ENCODE assay signal across 8 cellular contexts in the genomic region with DNA sequence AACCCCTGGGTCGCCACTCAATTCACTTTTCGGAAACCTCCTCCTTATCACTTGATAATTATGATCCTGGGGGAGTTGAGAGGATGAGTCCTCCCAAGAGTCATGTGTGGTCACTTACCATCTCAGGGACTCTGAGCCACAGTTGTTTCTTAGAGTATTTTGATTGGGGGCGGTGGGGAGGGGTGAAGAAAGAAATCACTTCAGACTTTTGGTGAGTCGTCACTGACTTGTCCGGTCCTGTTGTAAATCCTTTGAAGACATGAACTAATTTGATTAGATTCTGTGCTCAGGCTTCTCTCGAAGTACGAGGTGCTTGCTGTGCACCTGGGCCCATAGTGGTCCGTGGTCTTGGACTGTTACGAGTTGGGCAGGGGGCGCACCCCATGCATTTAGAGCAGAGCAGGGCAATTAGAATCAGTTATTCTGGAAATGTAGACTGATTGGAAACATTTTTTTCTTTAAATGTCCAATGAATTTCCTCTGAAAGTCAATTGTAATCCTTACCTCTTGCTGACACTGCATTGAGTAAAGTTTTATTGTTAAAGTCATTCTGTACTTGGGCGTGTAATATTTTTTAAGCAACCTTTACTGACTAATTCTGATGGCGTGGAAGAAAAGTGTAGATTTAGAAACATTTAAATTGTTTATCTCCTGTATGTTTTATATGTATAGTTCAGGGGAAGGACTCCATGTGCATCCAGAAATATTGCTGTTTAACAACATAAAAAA.
DNase-seq lines count a peak whose midpoint lies in the region; ATAC-seq and TF ChIP-seq lines count a peak whose summit lies in the region.

No MANE protein-coding gene starts in this region.

- no peak overlapping the region for H2BK120ac ChIP-seq in neuronal stem cell (ENCODE audit: low read depth, low read length)

- H2AFZ ChIP-seq in GM23248 (no peak overlapping the region), neuronal stem cell (ENCODE audit: low read length) (no peak overlapping the region)

- CTCF ChIA-PET in A673 (lab: Charles Lee), result no interaction called here
- CTCF ChIA-PET in activated B cell treated with CpG ODN at 0.5 μM for 24 hours (lab: Charles Lee), result interaction anchor here (0.6 to 2.7 kb wide), 2 partner anchors 217 to 218 kb away, joined by 3 to 86 read pairs; no protein-coding TSS in a partner anchor

- no peak overlapping the region for H2BK5ac ChIP-seq in neuronal stem cell (ENCODE audit: low read length)

- no peak for ATAC-seq in activated B cell treated with CpG ODN at 0.5 μM for 24 hours (ENCODE audit: low read depth)
- no peak for ATAC-seq in GM18519 (IDR thresholded peaks at IDR 0.05; ENCODE audit: low FRiP score, unreplicated experiment)
- no peak for ATAC-seq in GM21786 (IDR thresholded peaks at IDR 0.05; ENCODE audit: unreplicated experiment)

- H3K27ac Mint-ChIP-seq in activated B cell treated with CpG ODN at 0.5 μM for 24 hours (peak overlapping the region; percentile 87), immature natural killer cell (peak overlapping the region; percentile 40 to 88 (median 73))

- peak overlapping the region; percentile 84 for H3K4me3 Mint-ChIP-seq in activated B cell treated with CpG ODN at 0.5 μM for 24 hours
- peak overlapping the region; percentile 75 to 89 (median 86) for H3K4me3 Mint-ChIP-seq in immature natural killer cell

- WGBS in GM23248 (ENCODE audit: low coverage in 1 of 2, low lambda C conversion rate in 2 of 2, missing lambda C conversion rate in 2 of 2), 2 experiments, result 85 to 89% methylated on average over 10 to 12 of the region's 12 CpGs
- WGBS in neuronal stem cell (ENCODE audit: extremely low coverage in 2 of 2, insufficient read length in 2 of 2, insufficient replicate concordance in 1 of 2), 2 donors, result no CpG with 5 or more reads among the region's 12 CpGs

- peak overlapping the region; percentile 84 for H3K4me3 ChIP-seq in A673 (ENCODE audit: low read depth, low read length, poor library complexity, severe bottlenecking)
- 0 out of 2 replicates have a peak overlapping the region, but pooled peaks have one; percentile 89 for H3K4me3 ChIP-seq in GM23248
- no peak overlapping the region for H3K4me3 ChIP-seq in neuronal stem cell (ENCODE audit: low read length in 2 of 2)

- H3K79me2 ChIP-seq in GM23248 (ENCODE audit: insufficient read depth), result peaks cover 31% of the 10 kb centered on the region

- no peaks in the 10 kb centered on the region for H3K27me3 Mint-ChIP-seq in activated B cell treated with CpG ODN at 0.5 μM for 24 hours
- H3K27me3 Mint-ChIP-seq in immature natural killer cell (ENCODE audit: low read depth in 3 of 3), result peaks cover 11 to 16% (median 14%) of the 10 kb centered on the region in 3 donors

- no peak overlapping the region for H2BK15ac ChIP-seq in neuronal stem cell (ENCODE audit: low read length)

- no peaks in the 10 kb centered on the region for H3K9me2 ChIP-seq in GM23248 (ENCODE audit: insufficient read depth)

- H3K36me3 ChIP-seq in A673 (ENCODE audit: insufficient read depth, low read length, poor library complexity, severe bottlenecking) (peaks cover 2% of the 10 kb centered on the region), GM23248 (ENCODE audit: low read depth) (peaks cover 3% of the 10 kb centered on the region; the same call in 1 of the 2 replicates), neuronal stem cell (replicated peaks in 1 of 2; ENCODE audit: control insufficient read depth in 2 of 2, insufficient read depth in 2 of 2, low read length in 2 of 2) (peaks cover 6 to 32% of the 10 kb centered on the region in 2 donors)

- in situ Hi-C loops in GM23248 (cut with MboI), result no loop called here

- no peaks in the 10 kb centered on the region for H4K20me1 ChIP-seq in GM23248 (ENCODE audit: insufficient read depth)

- H3K9ac ChIP-seq in GM23248 (no peak overlapping the region), neuronal stem cell (ENCODE audit: low read depth, low read length, poor library complexity) (no peak overlapping the region)

- no peak overlapping the region for H3K4ac ChIP-seq in neuronal stem cell (ENCODE audit: low read length)

- no peaks in the 10 kb centered on the region for H3K9me3 ChIP-seq in A673 (ENCODE audit: low read depth, low read length, poor library complexity, severe bottlenecking)
- H3K9me3 ChIP-seq in GM23248 (ENCODE audit: low read depth), result no peaks in the 10 kb centered on the region
- no peaks in the 10 kb centered on the region for H3K9me3 ChIP-seq in neuronal stem cell (replicated peaks in 1 of 2; ENCODE audit: control insufficient read depth in 2 of 2, insufficient read depth in 1 of 2, low read depth in 1 of 2, low read length in 2 of 2)

- H3F3A ChIP-seq in GM23248 (ENCODE audit: insufficient read depth), result peaks cover 17% of the 10 kb centered on the region

- H3K27me3 ChIP-seq in A673 (replicated peaks; ENCODE audit: insufficient read depth, low read depth, low read length, poor library complexity), result no peaks in the 10 kb centered on the region
- no peaks in the 10 kb centered on the region for H3K27me3 ChIP-seq in GM23248 (replicated peaks; ENCODE audit: insufficient read depth)
- no peaks in the 10 kb centered on the region for H3K27me3 ChIP-seq in neuronal stem cell (ENCODE audit: control insufficient read depth in 3 of 3, insufficient read depth in 3 of 3, low read depth in 1 of 3, low read length in 3 of 3)

- H3K18ac ChIP-seq in neuronal stem cell (ENCODE audit: low read length), result no peak overlapping the region

- no peak overlapping the region for H3K23ac ChIP-seq in neuronal stem cell (ENCODE audit: low read depth, low read length, poor library complexity)

- H2AK5ac ChIP-seq in neuronal stem cell (ENCODE audit: low read depth, low read length), result no peak overlapping the region

- TF ChIP-seq CTCF in A673 (conservative IDR thresholded peaks at IDR 0.05; ENCODE audit: low read depth, low read length) (no peak), activated B cell treated with CpG ODN at 0.5 μM for 24 hours (IDR thresholded peaks at IDR 0.05) (no peak)

- DNase-seq in A673 (ENCODE audit: low spot score) (no peak), GM23248 (peak; percentile 34), activated B cell treated with CpG ODN at 0.5 μM for 24 hours (no peak), immature natural killer cell (no peak), neuronal stem cell (ENCODE audit: low spot score) (no peak), GM03348 (ENCODE audit: low spot score) (no peak)

- H3K36me3 Mint-ChIP-seq in activated B cell treated with CpG ODN at 0.5 μM for 24 hours (ENCODE audit: low read depth), result peaks cover 23% of the 10 kb centered on the region
- peaks cover 0 to 8% (median 6%) of the 10 kb centered on the region in 3 donors for H3K36me3 Mint-ChIP-seq in immature natural killer cell

- intact Hi-C loops in A673 (cut with micrococcal nuclease; ENCODE audit: unreplicated experiment), result no loop called here
- intact Hi-C loops in activated B cell treated with CpG ODN at 0.5 μM for 24 hours (cut with micrococcal nuclease), result no loop called here

- BruUV-seq in A673 (replicated peaks; lab: Mats Ljungman, UMichigan), result no TSS peak

- H3K4me1 ChIP-seq in A673 (ENCODE audit: insufficient read depth, low read length, poor library complexity, severe bottlenecking), result no peaks in the 10 kb centered on the region
- H3K4me1 ChIP-seq in GM23248 (ENCODE audit: insufficient read depth), result peaks cover 26% of the 10 kb centered on the region
- H3K4me1 ChIP-seq in neuronal stem cell (ENCODE audit: control insufficient read depth in 2 of 2, insufficient read depth in 1 of 2, low read depth in 1 of 2, low read length in 2 of 2), result peaks cover 0 to 5% of the 10 kb centered on the region in 2 donors

- H3K4me1 Mint-ChIP-seq in activated B cell treated with CpG ODN at 0.5 μM for 24 hours, result peaks cover 30% of the 10 kb centered on the region
- peaks cover 21 to 33% of the 10 kb centered on the region in 2 donors for H3K4me1 Mint-ChIP-seq in immature natural killer cell

- H2BK12ac ChIP-seq in neuronal stem cell (ENCODE audit: low read length), result no peak overlapping the region

- H3K79me1 ChIP-seq in neuronal stem cell (ENCODE audit: low read depth, low read length), result peaks cover 3% of the 10 kb centered on the region

- no peak overlapping the region for H3K14ac ChIP-seq in neuronal stem cell (ENCODE audit: low read length)

- H3K27ac ChIP-seq in A673 (ENCODE audit: low read depth, low read length, poor library complexity, severe bottlenecking) (no peak overlapping the region), GM23248 (no peak overlapping the region), neuronal stem cell (replicated peaks; ENCODE audit: low read length) (no peak overlapping the region)

- no peak overlapping the region for H4K8ac ChIP-seq in neuronal stem cell (ENCODE audit: low read depth, low read length)

- H4K91ac ChIP-seq in neuronal stem cell (ENCODE audit: low read depth, low read length, poor library complexity), result no peak overlapping the region

- H3K9me3 Mint-ChIP-seq in activated B cell treated with CpG ODN at 0.5 μM for 24 hours (no peaks in the 10 kb centered on the region), immature natural killer cell (peaks cover 0 to 2% (median 0%) of the 10 kb centered on the region in 6 donors)

- POLR2A ChIA-PET in A673 (lab: Charles Lee; ENCODE audit: low non-redundant PET), result no interaction called here
- POLR2A ChIA-PET in activated B cell treated with CpG ODN at 0.5 μM for 24 hours (lab: Charles Lee), result interaction anchor here (2.5 kb wide), 1 partner anchor 223 kb away, joined by 79 read pairs; the partner anchor contains the start of gene REV3L

- H3K4me2 ChIP-seq in GM23248 (ENCODE audit: unreplicated experiment) (peak overlapping the region; percentile 76), neuronal stem cell (ENCODE audit: insufficient read depth, low read length, poor library complexity, severe bottlenecking) (no peak overlapping the region)

Comparison
In these comparisons a context has a peak if more than half of its experiments do, and no peak if none do; other contexts are left out.
1. H3K4me3 ChIP-seq: peak in A673 (single experiment) and GM23248 (single experiment); none in neuronal stem cell (0 of 2).